In genomic region chr12:49707127-49707811, GRCh38 we compare ENCODE assay signal across 8 cellular contexts. TPM values are rescaled to one million over a fixed set of nuclear protein-coding genes. Genes with fewer than 3 reads are reported as not detected.
A peak's percentile ranks its signal among the peaks of the same experiment; 100 is the strongest.
DNase-seq lines count a peak whose midpoint lies in the region; ATAC-seq and TF ChIP-seq lines count a peak whose summit lies in the region.

Gene FMNL3 (minus strand): TSS chr12:49707405. CDS start chr12:49707180, 225 bp downstream.

- no TSS peak for BruUV-seq in mammary epithelial cell (replicated peaks; lab: Mats Ljungman, UMichigan)

- CTCF ChIA-PET in AG04450 (lab: Charles Lee): interaction anchor here (0.7 to 9.0 kb wide), 11 partner anchors 10 to 70 kb away, joined by 3 to 76 read pairs (median 7); no protein-coding TSS in a partner anchor
- CTCF ChIA-PET in mammary epithelial cell (lab: Charles Lee; ENCODE audit: low non-redundant PET): interaction anchor here (0.6 to 0.7 kb wide), 2 partner anchors 62 to 71 kb away, joined by 3 to 4 read pairs; no protein-coding TSS in a partner anchor

- peaks cover 42% of the 10 kb centered on the region for H3K79me2 ChIP-seq in mammary epithelial cell (ENCODE audit: insufficient read depth, low read length)

- TF ChIP-seq CTCF in AG04450 (IDR thresholded peaks at IDR 0.05; ENCODE audit: low read depth, low read length): peak; percentile 89
- TF ChIP-seq CTCF in WERI-Rb-1 (IDR thresholded peaks at IDR 0.05; ENCODE audit: low read depth, low read length): peak; percentile 89
- TF ChIP-seq CTCF in mammary epithelial cell (conservative IDR thresholded peaks at IDR 0.05 in 1 of 2, IDR thresholded peaks at IDR 0.05 in 1 of 2; ENCODE audit: extremely low read depth in 1 of 2, insufficient read depth in 1 of 2, low read depth in 1 of 2, low read length in 2 of 2): peak; percentile 84 to 96

- no peaks in the 10 kb centered on the region for H4K20me1 ChIP-seq in mammary epithelial cell (ENCODE audit: insufficient read depth, low read length)

- H3K4me1 ChIP-seq in mammary epithelial cell (ENCODE audit: insufficient read depth, low read length): peaks cover 31% of the 10 kb centered on the region

- H3K36me3 ChIP-seq in WERI-Rb-1: no peaks in the 10 kb centered on the region
- no peaks in the 10 kb centered on the region for H3K36me3 ChIP-seq in mammary epithelial cell (ENCODE audit: insufficient read depth, low read length)

- in situ Hi-C loops in mammary epithelial cell (cut with MboI; ENCODE audit: low sequenced_read_pairs in 2 of 2): loop anchor here (5.0 kb wide), 1 partner anchor 65 kb away; no protein-coding TSS in a partner anchor

- peak within 1 kb of the TSS; percentile 78 for H3K4me2 ChIP-seq in mammary epithelial cell (ENCODE audit: insufficient read depth, low read depth, low read length)

- H3K9ac ChIP-seq in mammary epithelial cell (ENCODE audit: insufficient read depth, low read length): peak within 1 kb of the TSS; percentile 54

- peak within 1 kb of the TSS; percentile 94 for H2AFZ ChIP-seq in mammary epithelial cell (ENCODE audit: low read depth, low read length)

- ATAC-seq in GM18873 (IDR thresholded peaks at IDR 0.05; ENCODE audit: low FRiP score, unreplicated experiment): peak; percentile 55
- ATAC-seq in HG03135 (IDR thresholded peaks at IDR 0.05; ENCODE audit: unreplicated experiment): peak; percentile 85

- dilution Hi-C loops in mammary epithelial cell (cut with HindIII; ENCODE audit: low sequenced_read_pairs): loop anchor here (5.0 kb wide), 2 partner anchors 45 to 65 kb away; no protein-coding TSS in a partner anchor

- H3K4me3 ChIP-seq in AG04450 (ENCODE audit: low read depth, low read length) (peak within 1 kb of the TSS; percentile 87), WERI-Rb-1 (ENCODE audit: low read depth, low read length) (peak within 1 kb of the TSS; percentile 91), mammary epithelial cell (replicated peaks in 1 of 3; ENCODE audit: insufficient read depth in 1 of 3, low read depth in 2 of 3, low read length in 3 of 3) (peak within 1 kb of the TSS; percentile 74 to 85 (median 85))

- H3K9me3 ChIP-seq in AG04450 (ENCODE audit: control insufficient read depth, insufficient read depth, low read length) (no peaks in the 10 kb centered on the region; the same call in 1 of the 2 replicates), WERI-Rb-1 (ENCODE audit: severe bottlenecking) (no peaks in the 10 kb centered on the region), mammary epithelial cell (replicated peaks; ENCODE audit: insufficient read depth, low read length) (no peaks in the 10 kb centered on the region)

- peaks cover 4% of the 10 kb centered on the region for H3K27me3 ChIP-seq in AG04450 (ENCODE audit: control insufficient read depth, insufficient read depth, low read length)
- no peaks in the 10 kb centered on the region for H3K27me3 ChIP-seq in WERI-Rb-1 (ENCODE audit: insufficient read depth, low read depth, severe bottlenecking)
- H3K27me3 ChIP-seq in mammary epithelial cell (ENCODE audit: insufficient read depth, low read length): no peaks in the 10 kb centered on the region

- WGBS in mammary epithelial cell (ENCODE audit: low coverage, missing lambda C conversion rate): 1% methylated on average over 10 of the region's 94 CpGs

- peak within 1 kb of the TSS; percentile 80 for H3K27ac ChIP-seq in AG04450 (ENCODE audit: low read depth, low read length)
- H3K27ac ChIP-seq in WERI-Rb-1: peak within 1 kb of the TSS; percentile 92
- H3K27ac ChIP-seq in mammary epithelial cell (ENCODE audit: insufficient read depth, low read depth, low read length): peak within 1 kb of the TSS; percentile 59

- intact Hi-C loops in mammary epithelial cell (cut with micrococcal nuclease): loop anchor here (1.0 to 5.0 kb wide), 7 partner anchors 34 to 420 kb away; partner anchors contain the start of genes SPATS2 and TMBIM6

- POLR2A ChIA-PET in AG04450 (lab: Yijun Ruan, JAX): interaction anchor here (1.6 to 3.1 kb wide), 4 partner anchors 34 to 60 kb away, joined by 4 to 22 read pairs (median 7); partner anchors contain the start of gene TMBIM6

- peak; percentile 87 for DNase-seq in AG04450 (ENCODE audit: low read depth, low spot score)
- DNase-seq in NCI-H2196 (lab: John Stamatoyannopoulos, UW; ENCODE audit: unreplicated experiment): peak; percentile 98
- peak; percentile 97 for DNase-seq in WERI-Rb-1
- DNase-seq in mammary epithelial cell: peak; percentile 95
- DNase-seq in iPS-NIHi7 (ENCODE audit: extremely low spot score): peak; percentile 99
- DNase-seq in smooth muscle cell of the brain vasculature (ENCODE audit: low read depth, low spot score): peak; percentile 88

RNA-seq across cellular contexts. Expression of gene FMNL3, which starts in this region (rescaled TPM):
- 15.8 and 16.1 TPM in 2 replicates for polyA plus RNA-seq in AG04450 (2011; rRNA removed)
- 46.7 and 51.6 TPM in 2 replicates for polyA minus RNA-seq in AG04450 (2011; rRNA and poly(A)+ RNA removed)
- 10 to 100 TPM; 17.6 to 32.0 TPM for total RNA-seq in mammary epithelial cell
- 10.7 TPM for polyA plus RNA-seq in mammary epithelial cell
- polyA minus RNA-seq in mammary epithelial cell: 24.7 TPM

Comparison
In these comparisons a context has a peak if more than half of its experiments do, and no peak if none do; other contexts are left out.
1. Peak in every context shown above with its lines: DNase-seq, ATAC-seq, H3K4me3 ChIP-seq and H3K27ac ChIP-seq.